30 cellular contexts compared by ENCODE assay signal in genomic region chr12:108390495-108391203, GRCh38. TPM values are rescaled to one million over a fixed set of nuclear protein-coding genes. Genes with fewer than 3 reads are reported as not detected.
DNase-seq lines count a peak whose midpoint lies in the region; ATAC-seq, FAIRE-seq and TF ChIP-seq lines count a peak whose summit lies in the region.
"Had no signal": no experiment of that assay in that cellular context is flagged by ENCODE, and none has a peak within 500 bp of the region (broad histone marks: within the 10 kb centered on the region; RNA-seq: fewer than 3 reads in every experiment).

No MANE protein-coding gene starts in this region.

- no peak overlapping the region for H2AFZ ChIP-seq in K562 (ENCODE audit: low read depth, low read length)

- H3K79me2 ChIP-seq in K562 (ENCODE audit: control insufficient read depth, insufficient read depth, low read length) = no peaks in the 10 kb centered on the region

- no peak overlapping the region for H3K9ac ChIP-seq in K562 (ENCODE audit: insufficient read depth in 1 of 2, low read depth in 2 of 2, low read length in 2 of 2)

- ATAC-seq in left ventricle myocardium superior = peak; percentile 17
- ATAC-seq in K562 = no peak
- ATAC-seq in HG02763 (IDR thresholded peaks at IDR 0.05; ENCODE audit: unreplicated experiment) = no peak

- POLR2A ChIA-PET in K562 (lab: Yijun Ruan, JAX) = interaction anchor here (0.6 kb wide), 2 partner anchors 412 to 478 kb away, joined by 3 read pairs; no protein-coding TSS in a partner anchor

- WGBS in K562 (ENCODE audit: insufficient coverage, low coverage, missing lambda C conversion rate) = 1% methylated on average over 7 of the region's 7 CpGs

- no peak for TF ChIP-seq RAD21 in K562 (CRISPR knock-in tag; conservative IDR thresholded peaks at IDR 0.05 in 1 of 2, IDR thresholded peaks at IDR 0.05 in 1 of 2)

- CTCF ChIA-PET in K562 (lab: Yijun Ruan, JAX; ENCODE audit: low intra/inter-chr PET ratio) = no interaction called here

- no peak for TF ChIP-seq POLR2A in K562 (conservative IDR thresholded peaks at IDR 0.05)

- in situ Hi-C loops in K562 (cut with MboI) = no loop called here

- no peaks in the 10 kb centered on the region; the same call in 1 of the 2 replicates for H4K20me1 ChIP-seq in K562 (replicated peaks; ENCODE audit: control insufficient read depth, insufficient read depth, low read length)

- FAIRE-seq in K562 (lab: Jason Lieb, UNC) = no peak
- FAIRE-seq: D721Med, endometrium, GM18507, kidney had no signal

- H3K27ac ChIP-seq in right atrium auricular region (no peak overlapping the region), K562 (ENCODE audit: extremely low read depth, low read depth, low read length) (no peak overlapping the region)
- H3K27ac ChIP-seq: esophagus muscularis mucosa had no signal

- no peak overlapping the region for H3K4me2 ChIP-seq in K562 (ENCODE audit: insufficient read depth, low read length)

- H3K4me3 ChIP-seq in right atrium auricular region (no peak overlapping the region), K562 (no peak overlapping the region)
- H3K4me3 ChIP-seq: esophagus muscularis mucosa had no signal

- TF ChIP-seq CTCF in right atrium auricular region (IDR thresholded peaks at IDR 0.05) (no peak), K562 (IDR thresholded peaks at IDR 0.05 in 2 of 3, conservative IDR thresholded peaks at IDR 0.05 in 1 of 3; ENCODE audit: insufficient read depth in 2 of 3, low read depth in 1 of 3, low read length in 3 of 3) (no peak)

- BruUV-seq in K562 (replicated peaks; lab: Mats Ljungman, UMichigan) = no TSS peak

- DNase-seq in left ventricle myocardium superior = no peak
- DNase-seq in right atrium auricular region (ENCODE audit: low spot score) = no peak
- peak; percentile 67 for DNase-seq in NCI-H2171 treated with DMSO at 0.1 percent for 48 hours (lab: John Stamatoyannopoulos, UW)
- DNase-seq in K562 (ENCODE audit: extremely low read depth in 1 of 4, low spot score in 3 of 4) = no peak
- peak; percentile 28 for DNase-seq in retina
- no peak for DNase-seq in putamen (ENCODE audit: low spot score)
- DNase-seq in stimulated activated CD4-positive, alpha-beta T cell treated with anti-CD3 and anti-CD28 coated beads, Interleukin-4, amount 100 ng/mL, for 24 hours = no peak
- DNase-seq: activated CD4-positive, alpha-beta T cell treated with anti-CD3 and anti-CD28 coated beads, Interleukin-2, amount 50 U/mL, for 48 hours; activated CD4-positive, CD25-positive, alpha-beta regulatory T cell treated with anti-CD3 and anti-CD28 coated beads, Interleukin-2, amount 50 U/mL, for 72 hours; activated naive CD4-positive, alpha-beta T cell treated with Interleukin-2 at 50 U/mL for 16 hours; CD4-positive, alpha-beta T cell; foreskin fibroblast; HCEC 1CT; head of caudate nucleus; kidney; naive B cell; NCI-H1048; NCI-H2029; NCI-H510A; nucleus accumbens; SHP77 treated with DMSO at 0.1 percent for 48 hours; stimulated activated CD4-positive, alpha-beta T cell treated with anti-CD3 and anti-CD28 coated beads, Interleukin-4, amount 100 ng/mL, for 4 hours; T-helper 2 cell; trophoblast cell had no signal

- no peak for TF ChIP-seq EP300 in K562 (IDR thresholded peaks at IDR 0.05; ENCODE audit: low read length)

- H3K36me3 ChIP-seq in right atrium auricular region = no peaks in the 10 kb centered on the region
- no peaks in the 10 kb centered on the region for H3K36me3 ChIP-seq in K562 (ENCODE audit: control insufficient read depth, insufficient read depth, low read length)
- H3K36me3 ChIP-seq: esophagus muscularis mucosa had no signal

- no peaks in the 10 kb centered on the region for H3K4me1 ChIP-seq in right atrium auricular region
- H3K4me1 ChIP-seq in K562 (replicated peaks in 1 of 2; ENCODE audit: control insufficient read depth in 2 of 2, insufficient read depth in 2 of 2, low read length in 2 of 2) = no peaks in the 10 kb centered on the region

- intact Hi-C loops in left ventricle myocardium superior (cut with micrococcal nuclease) (no loop called here), K562 (cut with micrococcal nuclease) (no loop called here)

- H3K9me1 ChIP-seq in K562 (ENCODE audit: control insufficient read depth, insufficient read depth, low read length) = no peaks in the 10 kb centered on the region

- H3K9me3 ChIP-seq in right atrium auricular region (no peaks in the 10 kb centered on the region), K562 (replicated peaks; ENCODE audit: control insufficient read depth, insufficient read depth, low read depth, low read length) (no peaks in the 10 kb centered on the region)
- H3K9me3 ChIP-seq: esophagus muscularis mucosa had no signal

- H3K27me3 ChIP-seq in right atrium auricular region (no peaks in the 10 kb centered on the region), K562 (ENCODE audit: control insufficient read depth in 2 of 2, insufficient read depth in 2 of 2, low read length in 2 of 2) (peaks cover 0 to 12% of the 10 kb centered on the region in 2 experiments; a peak in 2 of 5 replicates)
- H3K27me3 ChIP-seq: esophagus muscularis mucosa had no signal

TF ChIP-seq in K562, 482 proteins besides CTCF, POLR2A, EP300 and RAD21:
- TF ChIP-seq ARID4B (CRISPR knock-in tag; IDR thresholded peaks at IDR 0.05) (no peak), ZFP36 (IDR thresholded peaks at IDR 0.05; ENCODE audit: low read depth, low read length, partially characterized antibody) (peak; percentile 92), SNAPC5 (CRISPR knock-in tag; IDR thresholded peaks at IDR 0.05) (no peak)

RNA-seq across cellular contexts. Expression of gene CMKLR1, which starts 51.5 kb away (rescaled TPM):
- total RNA-seq in left ventricle myocardium superior (6.4 TPM), right atrium auricular region (10 to 100 TPM in 1 of 2 donors, 1 to 10 TPM in 1; 6.2 to 11.0 TPM), K562 (2014; rRNA removed) (0.16 and 0.32 TPM in 2 replicates), K562 (2014; rRNA removed; fragmentation: Illumina TruSeq; extraction: Trizol) (0.11 and 0.29 TPM in 2 replicates), K562 (2015; rRNA removed; fragmentation: Illumina TruSeq; extraction: Trizol) (0.15 and 0.33 TPM in 2 replicates), K562 (2021) (0.20 and 0.29 TPM in 2 replicates)
- 3.0 and 7.0 TPM in 2 replicates for total RNA-seq in K562 (2011; cell fraction: chromatin; rRNA removed; ENCODE audit: low replicate concordance)
- total RNA-seq in K562 (2011; cell fraction: nucleolus; rRNA removed) = 3.2 and 3.4 TPM in 2 replicates
- 3.7 and 4.0 TPM in 2 replicates for total RNA-seq in K562 (2011; cell fraction: nucleoplasm; rRNA removed)
- polyA plus RNA-seq in K562 (2011; rRNA removed) (0.30 and 1.4 TPM in 2 replicates), K562 (2014; fragmentation: Illumina TruSeq; extraction: Trizol) (0.33 and 0.67 TPM in 2 replicates), K562 (2014; fragmentation: Nextera tagmentation; extraction: Ambion mirVana) (under 1 TPM; 0.11 to 0.13 TPM), K562 (2014; rRNA removed) (0.12 and 0.36 TPM in 2 replicates)
- 0.28 and 1.0 TPM in 2 replicates for polyA plus RNA-seq in K562 (2011; cell fraction: cytosol; rRNA removed)
- 0.41 and 1.3 TPM in 2 replicates for polyA plus RNA-seq in K562 (2011; cell fraction: nucleus; rRNA removed)
- polyA plus RNA-seq in K562 (2012) = 0.11 and 0.25 TPM in 2 replicates
- polyA minus RNA-seq in K562 (2011; rRNA and poly(A)+ RNA removed) = 0.42 and 2.6 TPM in 2 replicates
- 1.2 TPM in 1 of 2 replicates, not detected in the other for polyA minus RNA-seq in K562 (2011; cell fraction: cytosol; rRNA and poly(A)+ RNA removed)
- 0.22 and 1.1 TPM in 2 replicates for polyA minus RNA-seq in K562 (2011; cell fraction: nucleus; rRNA and poly(A)+ RNA removed)
- total RNA-seq: CD4-positive, alpha-beta T cell; progenitor cell of endocrine pancreas had no signal

Comparison
In these comparisons a context has a peak if more than half of its experiments do, and no peak if none do; other contexts are left out.
1. DNase-seq: peak in NCI-H2171 treated with DMSO at 0.1 percent for 48 hours (single experiment) and retina (single experiment); none in left ventricle myocardium superior (single experiment), right atrium auricular region (single experiment), K562 (0 of 4), putamen (single experiment) and stimulated activated CD4-positive, alpha-beta T cell treated with anti-CD3 and anti-CD28 coated beads, Interleukin-4, amount 100 ng/mL, for 24 hours (single experiment).